ENCODE assay signal across 21 cellular contexts in the genomic region with DNA sequence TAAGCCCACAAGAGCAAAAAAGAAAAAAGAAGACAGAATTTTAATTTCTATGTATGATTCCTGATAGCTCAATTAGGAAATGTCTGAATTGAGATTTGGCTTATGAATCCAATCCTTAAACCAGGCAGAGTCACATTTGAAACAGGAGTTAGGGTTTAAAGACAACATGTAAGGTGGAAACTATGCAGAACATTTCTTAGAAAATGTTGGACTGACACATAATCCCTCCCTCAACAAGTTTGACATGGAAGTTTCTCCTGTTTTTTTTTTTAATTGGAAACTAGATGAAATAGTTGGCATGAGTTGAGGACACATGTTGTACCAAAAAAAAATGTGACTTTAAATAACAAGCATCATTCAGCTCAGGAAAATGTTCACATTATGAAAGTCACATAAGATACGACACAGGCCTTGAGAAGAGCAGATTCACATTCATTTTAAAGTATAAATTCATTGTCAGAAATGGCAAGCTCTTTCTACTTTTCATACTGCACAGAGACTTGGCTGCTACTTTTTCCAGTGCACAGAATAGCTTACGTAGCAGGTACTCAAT.
DNase-seq lines count a peak whose midpoint lies in the region; ATAC-seq, FAIRE-seq and TF ChIP-seq lines count a peak whose summit lies in the region.
"Had no signal": no experiment of that assay in that cellular context is flagged by ENCODE, and none has a peak within 500 bp of the region (broad histone marks: within the 10 kb centered on the region; RNA-seq: fewer than 3 reads in every experiment).

No MANE protein-coding gene starts in this region.

- intact Hi-C loops in OCI-LY7 (cut with micrococcal nuclease; ENCODE audit: unreplicated experiment), result no loop called here

- no peaks in the 10 kb centered on the region for H3K36me3 ChIP-seq in H1 (ENCODE audit: control insufficient read depth in 2 of 4, insufficient read depth in 4 of 4, low read length in 3 of 4)
- no peaks in the 10 kb centered on the region for H3K36me3 ChIP-seq in OCI-LY7 (ENCODE audit: insufficient read depth, low read length)
- H3K36me3 ChIP-seq: MG63 had no signal

- no peaks in the 10 kb centered on the region for H3K9me2 ChIP-seq in OCI-LY7 (ENCODE audit: insufficient read depth, low read length)

- H3K4me3 Mint-ChIP-seq in osteocyte (ENCODE audit: unreplicated experiment), result no peak overlapping the region
- H3K4me3 Mint-ChIP-seq: CD14-positive monocyte, IgD-negative memory B cell had no signal

- FAIRE-seq in GM18507 (lab: Jason Lieb, UNC) (peak; percentile 44), H1 (lab: Jason Lieb, UNC) (no peak)
- FAIRE-seq: G401.6, RCC 7860 had no signal

- H2BK12ac ChIP-seq in H1 (ENCODE audit: low read depth, low read length), result no peak overlapping the region

- peaks cover 8% of the 10 kb centered on the region for H3K4me1 Mint-ChIP-seq in osteocyte (ENCODE audit: unreplicated experiment)

- no peak for TF ChIP-seq CTCF in AG10803 (conservative IDR thresholded peaks at IDR 0.05; ENCODE audit: low read length)
- no peak for TF ChIP-seq CTCF in H1 (IDR thresholded peaks at IDR 0.05; ENCODE audit: control extremely low read depth in 1 of 3, insufficient read depth in 1 of 3, low read depth in 1 of 3, low read length in 3 of 3)
- no peak for TF ChIP-seq CTCF in osteocyte (IDR thresholded peaks at IDR 0.05)
- no peak for TF ChIP-seq CTCF in OCI-LY7 (conservative IDR thresholded peaks at IDR 0.05; ENCODE audit: low read length)

- no peaks in the 10 kb centered on the region for H3K27me3 ChIP-seq in H1 (replicated peaks in 1 of 4; ENCODE audit: control insufficient read depth in 3 of 4, extremely low read depth in 1 of 4, insufficient read depth in 3 of 4, low read length in 3 of 4)
- H3K27me3 ChIP-seq: MG63 had no signal

- H3K4me3 ChIP-seq in AG10803 (ENCODE audit: low read length), result no peak overlapping the region
- no peak overlapping the region for H3K4me3 ChIP-seq in H1 (ENCODE audit: extremely low read depth in 1 of 4, insufficient read depth in 2 of 4, low read depth in 3 of 4, low read length in 4 of 4)
- no peak overlapping the region for H3K4me3 ChIP-seq in OCI-LY7 (ENCODE audit: low read depth, low read length, poor library complexity, severe bottlenecking)
- H3K4me3 ChIP-seq: GM23248, MG63, SK-N-MC had no signal

- no peak overlapping the region for H3K14ac ChIP-seq in H1 (ENCODE audit: insufficient read length)

- peak overlapping the region; percentile 13 for H3K27ac Mint-ChIP-seq in osteocyte (ENCODE audit: unreplicated experiment)
- H3K27ac Mint-ChIP-seq: CD14-positive monocyte had no signal

- no peak overlapping the region for H2AK5ac ChIP-seq in H1 (ENCODE audit: low read depth, low read length)

- no peaks in the 10 kb centered on the region for H3K27me3 Mint-ChIP-seq in osteocyte (ENCODE audit: unreplicated experiment)

- H3K4me2 ChIP-seq in H1 (ENCODE audit: insufficient read depth in 1 of 2, low read depth in 2 of 2, low read length in 2 of 2) (no peak overlapping the region), OCI-LY7 (ENCODE audit: low read length) (no peak overlapping the region)

- H3K9me3 Mint-ChIP-seq in osteocyte (ENCODE audit: unreplicated experiment), result no peaks in the 10 kb centered on the region
- H3K9me3 Mint-ChIP-seq: IgD-negative memory B cell had no signal

- no peak overlapping the region for H3K56ac ChIP-seq in H1 (replicated peaks; ENCODE audit: insufficient read length, low read depth, low read length)

- no peak overlapping the region for H2BK120ac ChIP-seq in H1 (replicated peaks; ENCODE audit: low read depth, low read length)

- no peak overlapping the region for H3K4ac ChIP-seq in H1 (replicated peaks; ENCODE audit: insufficient read length, low read depth, low read length)

- BruUV-seq in OCI-LY7 (replicated peaks; lab: Mats Ljungman, UMichigan), result no TSS peak

- no peaks in the 10 kb centered on the region for H3K79me1 ChIP-seq in H1 (ENCODE audit: low read depth, low read length)

- no peak overlapping the region for H4K91ac ChIP-seq in H1 (replicated peaks; ENCODE audit: insufficient read length, low read length)

- no peak overlapping the region for H2AFZ ChIP-seq in H1 (ENCODE audit: low read length)
- no peak overlapping the region for H2AFZ ChIP-seq in OCI-LY7 (ENCODE audit: low read length)
- H2AFZ ChIP-seq: GM23248 had no signal

- TF ChIP-seq EP300 in H1 (IDR thresholded peaks at IDR 0.05; ENCODE audit: borderline replicate concordance in 1 of 2, low read depth in 2 of 2, low read length in 2 of 2), result no peak

- H4K20me1 ChIP-seq in H1 (replicated peaks in 1 of 2; ENCODE audit: control insufficient read depth in 1 of 2, insufficient read depth in 2 of 2, low read length in 2 of 2) (no peaks in the 10 kb centered on the region), OCI-LY7 (ENCODE audit: insufficient read depth, low read length) (no peaks in the 10 kb centered on the region)

- no peak overlapping the region for H4K8ac ChIP-seq in H1 (ENCODE audit: extremely low read depth, insufficient read depth, low read length)

- CTCF ChIA-PET in H1 (lab: Charles Lee; ENCODE audit: partially characterized antibody), result interaction anchor here (0.6 to 1.5 kb wide), 2 partner anchors 15 to 1875 kb away, joined by 3 to 4 read pairs; no protein-coding TSS in a partner anchor
- CTCF ChIA-PET in OCI-LY7 (lab: Charles Lee; ENCODE audit: unreplicated experiment), result no interaction called here

- H3K23ac ChIP-seq in H1 (ENCODE audit: insufficient read length), result peak overlapping the region; percentile 52

- POLR2A ChIA-PET in H1 (lab: Charles Lee; ENCODE audit: partially characterized antibody) (no interaction called here), OCI-LY7 (lab: Charles Lee) (interaction anchor here (0.7 to 1.1 kb wide), 3 partner anchors 9 to 286 kb away, joined by 3 to 4 read pairs (median 3); no protein-coding TSS in a partner anchor)

- H3K36me3 Mint-ChIP-seq in osteocyte (ENCODE audit: unreplicated experiment), result no peaks in the 10 kb centered on the region
- H3K36me3 Mint-ChIP-seq: CD14-positive monocyte had no signal

- no peak overlapping the region for H3K9ac ChIP-seq in H1 (replicated peaks in 1 of 4; ENCODE audit: extremely low read depth in 1 of 4, low read depth in 3 of 4, low read length in 3 of 4)
- H3K9ac ChIP-seq: GM23248 had no signal

- no peak for TF ChIP-seq RAD21 in H1 (IDR thresholded peaks at IDR 0.05 in 1 of 2, conservative IDR thresholded peaks at IDR 0.05 in 1 of 2; ENCODE audit: low read depth in 2 of 2, low read length in 2 of 2)

- DNase-seq in AG10803 (ENCODE audit: low read depth) (peak; percentile 43), GM18507 (ENCODE audit: extremely low spot score, insufficient read length, low read depth) (no peak), H1 (ENCODE audit: low read depth in 1 of 2, low spot score in 2 of 2) (no peak), osteocyte (ENCODE audit: extremely low spot score, unreplicated experiment) (no peak), OCI-LY7 (ENCODE audit: low spot score) (no peak), HuH-7.5 (ENCODE audit: low spot score) (no peak), DMS153 (lab: John Stamatoyannopoulos, UW) (no peak)
- DNase-seq: DND-41, GM23248, HCEC 1CT, Kasumi-1, MG63, NCI-H1105, NCI-H2081 treated with DMSO at 0.1 percent for 48 hours, SHP77 had no signal

- H3K18ac ChIP-seq in H1 (ENCODE audit: extremely low read depth, low read length), result no peak overlapping the region

- H2BK15ac ChIP-seq in H1 (ENCODE audit: low read length), result no peak overlapping the region

- H2BK5ac ChIP-seq in H1 (ENCODE audit: low read depth, low read length), result no peak overlapping the region

- no peak overlapping the region for H3K27ac ChIP-seq in H1 (ENCODE audit: low read depth, low read length)
- H3K27ac ChIP-seq in OCI-LY7 (ENCODE audit: low read depth, low read length, poor library complexity, severe bottlenecking), result no peak overlapping the region
- H3K27ac ChIP-seq: GM23248, SK-N-MC had no signal

- ATAC-seq in HG02642 (IDR thresholded peaks at IDR 0.05; ENCODE audit: poor library complexity, unreplicated experiment), result no peak

- TF ChIP-seq POLR2A in H1 (IDR thresholded peaks at IDR 0.05; ENCODE audit: control extremely low read depth in 1 of 2, low read depth in 2 of 2, low read length in 2 of 2), result no peak

- no peak overlapping the region for H4K5ac ChIP-seq in H1 (ENCODE audit: insufficient read length, low read depth, low read length)

- no peaks in the 10 kb centered on the region for H3K4me1 ChIP-seq in H1 (replicated peaks in 1 of 4; ENCODE audit: control insufficient read depth in 3 of 4, insufficient read depth in 4 of 4, low read length in 3 of 4)
- H3K4me1 ChIP-seq in OCI-LY7 (ENCODE audit: insufficient read depth, low read length, poor library complexity, severe bottlenecking), result peaks cover 22% of the 10 kb centered on the region

- 94% methylated on average over 2 of the region's 2 CpGs; no CpG with 5 or more reads in 1 of the 2 experiments for WGBS in H1 (ENCODE audit: extremely low coverage in 1 of 2, insufficient coverage in 1 of 2, insufficient read length in 1 of 2, insufficient replicate concordance in 2 of 2, low coverage in 1 of 2, low lambda C conversion rate in 2 of 2, missing lambda C conversion rate in 1 of 2), 2 experiments

- no peaks in the 10 kb centered on the region for H3K23me2 ChIP-seq in H1 (ENCODE audit: low read depth, low read length)

- no peak overlapping the region for H2BK20ac ChIP-seq in H1 (ENCODE audit: low read length)

- H3K79me2 ChIP-seq in H1 (ENCODE audit: control insufficient read depth in 1 of 2, insufficient read depth in 2 of 2, low read length in 2 of 2) (no peaks in the 10 kb centered on the region), OCI-LY7 (ENCODE audit: insufficient read depth, low read depth, low read length) (no peaks in the 10 kb centered on the region)

- H3K9me3 ChIP-seq in H1 (ENCODE audit: insufficient read depth in 2 of 2, low read depth in 1 of 2, low read length in 1 of 2), result no peaks in the 10 kb centered on the region
- 0 out of 2 replicates have a peak, but pooled peaks cover 9% of the 10 kb centered on the region for H3K9me3 ChIP-seq in OCI-LY7 (ENCODE audit: low read length)
- H3K9me3 ChIP-seq: MG63 had no signal

TF ChIP-seq in H1, 55 proteins besides CTCF, POLR2A, EP300 and RAD21 (continues in another document):
- TF ChIP-seq KDM5A (IDR thresholded peaks at IDR 0.05; ENCODE audit: low read length), result no peak
- no peak for TF ChIP-seq TBP (IDR thresholded peaks at IDR 0.05; ENCODE audit: low read depth, low read length)
- no peak for TF ChIP-seq BRCA1 (IDR thresholded peaks at IDR 0.05; ENCODE audit: low read depth, low read length)
- TF ChIP-seq SP1 (IDR thresholded peaks at IDR 0.05; ENCODE audit: low read depth, low read length), result no peak
- TF ChIP-seq MAFK (IDR thresholded peaks at IDR 0.05; ENCODE audit: low read depth, low read length), result no peak
- no peak for TF ChIP-seq YY1 (IDR thresholded peaks at IDR 0.05; ENCODE audit: low read depth, low read length)
- no peak for TF ChIP-seq CHD1 (IDR thresholded peaks at IDR 0.05; ENCODE audit: low read depth, low read length)
- TF ChIP-seq RXRA (IDR thresholded peaks at IDR 0.05; ENCODE audit: insufficient read depth, low read depth, low read length), result no peak
- TF ChIP-seq POU5F1 (IDR thresholded peaks at IDR 0.05; ENCODE audit: low read depth, low read length), result no peak
- TF ChIP-seq POLR2AphosphoS5 (IDR thresholded peaks at IDR 0.05; ENCODE audit: low read depth, low read length), result no peak
- no peak for TF ChIP-seq EZH2 (IDR thresholded peaks at IDR 0.05; ENCODE audit: low read depth, low read length, severe bottlenecking)
